ENCODE assay signal across 6 cellular contexts in the genomic region with DNA sequence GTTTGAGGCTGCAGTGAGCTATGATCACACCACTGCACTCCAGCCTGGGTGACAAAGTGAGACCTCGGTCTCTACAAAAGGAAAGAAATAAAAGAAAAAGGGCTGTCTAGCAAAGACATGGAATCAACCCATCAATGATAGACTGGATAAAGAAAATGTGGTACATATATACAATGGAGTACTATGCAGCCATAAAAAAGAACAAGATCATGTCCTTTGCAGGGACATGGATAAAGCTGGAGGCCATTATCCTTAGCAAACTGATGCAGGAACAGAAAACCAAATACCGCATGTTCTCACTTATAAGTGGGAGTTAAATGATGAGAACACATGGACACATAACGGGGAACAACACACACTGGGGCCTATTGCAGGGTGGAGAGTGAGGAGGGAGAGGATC. TPM values are rescaled to one million over a fixed set of nuclear protein-coding genes. Genes with fewer than 3 reads are reported as not detected.
"Had no signal": no experiment of that assay in that cellular context is flagged by ENCODE, and none has a peak within 500 bp of the region (broad histone marks: within the 10 kb centered on the region; RNA-seq: fewer than 3 reads in every experiment).

No MANE protein-coding gene starts in this region.

RNA-seq across cellular contexts. Expression of a gene that starts 53.0 kb away (rescaled TPM):
- total RNA-seq: GM23338, H1, H9, HepG2, HFFc6, HT1080 had no signal
- polyA plus RNA-seq: GM23338, H1, HepG2 had no signal
